ENCODE assay signal across 22 cellular contexts in the genomic region with DNA sequence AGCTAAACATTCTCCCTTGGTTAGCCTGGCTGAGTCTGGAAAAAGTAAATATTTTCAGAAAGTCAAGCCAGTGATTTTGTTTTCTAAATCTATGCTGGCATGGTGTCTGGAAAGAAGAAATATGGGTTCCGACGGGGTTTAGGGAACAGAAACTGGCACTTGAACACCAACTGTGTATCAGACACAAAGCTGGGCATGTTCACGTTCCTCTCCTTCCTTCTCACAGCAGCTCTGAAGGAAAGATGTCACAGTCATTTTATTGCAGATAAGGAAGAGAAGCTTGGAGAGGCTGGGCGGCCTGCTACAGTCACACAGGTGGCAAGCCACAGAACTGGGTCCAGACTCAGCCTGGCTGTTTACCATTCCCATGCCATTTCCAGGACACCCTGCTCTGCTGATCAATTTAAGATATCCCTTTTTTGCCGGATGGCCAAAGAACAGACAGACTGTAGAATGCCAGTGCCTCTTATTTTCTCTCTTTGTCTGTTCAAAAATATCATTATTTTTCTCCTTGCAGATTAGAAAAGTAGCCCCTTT.
"Had no signal": no experiment of that assay in that cellular context is flagged by ENCODE, and none has a peak within 500 bp of the region (broad histone marks: within the 10 kb centered on the region; RNA-seq: fewer than 3 reads in every experiment).

No MANE protein-coding gene starts in this region.

- H3K27ac Mint-ChIP-seq: activated naive CD4-positive, alpha-beta T cell treated with anti-CD3 and anti-CD28 coated beads, Interleukin-2, amount 10 ng/mL, durations not matched to agents 7 days and 5 days; endodermal cell had no signal

- DNase-seq: activated CD4-positive, alpha-beta T cell treated with anti-CD3 and anti-CD28 coated beads, Interleukin-2, amount 50 U/mL, for 1 hour; activated CD4-positive, CD25-positive, alpha-beta regulatory T cell treated with anti-CD3 and anti-CD28 coated beads, Interleukin-2, amount 50 U/mL, for 72 hours; activated CD8-positive, alpha-beta memory T cell treated with anti-CD3 and anti-CD28 coated beads, Interleukin-2, amount 50 U/mL, for 48 hours; activated effector memory CD4-positive, alpha-beta T cell treated with Interleukin-2 at 50 U/mL for 16 hours; activated naive CD4-positive, alpha-beta T cell treated with anti-CD3 and anti-CD28 coated beads, Interleukin-2, amount 10 ng/mL, durations not matched to agents 7 days and 5 days; activated T-cell treated with anti-CD3 and anti-CD28 coated beads, Interleukin-2, amount 50 U/mL, for 48 hours; colonic mucosa; endodermal cell; foreskin fibroblast; glutamatergic neuron; islet precursor cell; occipital lobe; stimulated activated CD4-positive, alpha-beta T cell treated with anti-CD3 and anti-CD28 coated beads, Interleukin-15, amount 100 ng/mL, for 24 hours; stimulated activated CD4-positive, alpha-beta T cell treated with anti-CD3 and anti-CD28 coated beads, Interleukin-2, amount 100 ng/mL, for 48 hours; stomach; T1000; testis; upper lobe of left lung had no signal

- H3K4me1 Mint-ChIP-seq: activated naive CD4-positive, alpha-beta T cell treated with anti-CD3 and anti-CD28 coated beads, Interleukin-2, amount 10 ng/mL, durations not matched to agents 7 days and 5 days; central memory CD8-positive, alpha-beta T cell; endodermal cell had no signal

- H3K4me3 ChIP-seq: ascending aorta, colonic mucosa, skin epidermis, stomach, testis, upper lobe of left lung had no signal

- H3K36me3 ChIP-seq: ascending aorta, colonic mucosa, stomach, upper lobe of left lung had no signal

- H3K27me3 ChIP-seq: ascending aorta, colonic mucosa, stomach, testis, upper lobe of left lung had no signal

- H3K9me3 Mint-ChIP-seq: activated naive CD4-positive, alpha-beta T cell treated with anti-CD3 and anti-CD28 coated beads, Interleukin-2, amount 10 ng/mL, durations not matched to agents 7 days and 5 days; central memory CD8-positive, alpha-beta T cell had no signal

- H3K36me3 Mint-ChIP-seq: activated naive CD4-positive, alpha-beta T cell treated with anti-CD3 and anti-CD28 coated beads, Interleukin-2, amount 10 ng/mL, durations not matched to agents 7 days and 5 days had no signal

- H3K4me3 Mint-ChIP-seq: activated naive CD4-positive, alpha-beta T cell treated with anti-CD3 and anti-CD28 coated beads, Interleukin-2, amount 10 ng/mL, durations not matched to agents 7 days and 5 days; central memory CD8-positive, alpha-beta T cell; endodermal cell had no signal

- H3K9me3 ChIP-seq: ascending aorta, colonic mucosa, stomach, testis, upper lobe of left lung had no signal

- H3K4me1 ChIP-seq: ascending aorta, colonic mucosa, testis had no signal

- H3K27me3 Mint-ChIP-seq: central memory CD8-positive, alpha-beta T cell had no signal

- H3K27ac ChIP-seq: ascending aorta, colonic mucosa, epithelial cell of prostate, skin epidermis, stomach, testis, upper lobe of left lung had no signal
